Comparison of ENCODE assay signal across 8 cellular contexts in genomic region chr14:72643317-72643801, GRCh38.
A peak's percentile ranks its signal among the peaks of the same experiment; 100 is the strongest.
DNase-seq lines count a peak whose midpoint lies in the region; ATAC-seq lines count a peak whose summit lies in the region.

No MANE protein-coding gene starts in this region.

- peak; percentile 44 for ATAC-seq in esophagus mucosa
- ATAC-seq in GM21737 (IDR thresholded peaks at IDR 0.05; ENCODE audit: unreplicated experiment): no peak

- DNase-seq in D341Med (ENCODE audit: low spot score) (peak; percentile 85), RKO (ENCODE audit: low spot score) (peak; percentile 94), occipital lobe (lab: John Stamatoyannopoulos, UW) (peak; percentile 82), NCI-H2081 (lab: John Stamatoyannopoulos, UW) (no peak), SIG-M5 treated with dmso at 0.1 percent for 504 hours (lab: John Stamatoyannopoulos, UW; ENCODE audit: unreplicated experiment) (no peak)
- DNase-seq in stimulated activated CD4-positive, alpha-beta T cell treated with anti-CD3 and anti-CD28 coated beads, Interleukin-1b, Interleukin-23, amount 100 ng/mL, for 48 hours: no peak

Comparison
In these comparisons a context has a peak if more than half of its experiments do, and no peak if none do; other contexts are left out.
1. DNase-seq: peak in D341Med (single experiment), RKO (single experiment) and occipital lobe (single experiment); none in NCI-H2081 (0 of 2), SIG-M5 treated with dmso at 0.1 percent for 504 hours (single experiment) and stimulated activated CD4-positive, alpha-beta T cell treated with anti-CD3 and anti-CD28 coated beads, Interleukin-1b, Interleukin-23, amount 100 ng/mL, for 48 hours (single experiment).